In genomic region chr18:53747761-53748160, GRCh38 we compare ENCODE assay signal across 26 cellular contexts.
"Had no signal": no experiment of that assay in that cellular context is flagged by ENCODE, and none has a peak within 500 bp of the region (broad histone marks: within the 10 kb centered on the region; RNA-seq: fewer than 3 reads in every experiment).

No MANE protein-coding gene starts in this region.

- H3K79me2 ChIP-seq: parathyroid adenoma had no signal

- ATAC-seq: gastrocnemius medialis; left lobe of liver; naive thymus-derived CD4-positive, alpha-beta T cell; right lobe of liver; stimulated activated effector memory CD8-positive, alpha-beta T cell treated with anti-CD3 and anti-CD28 coated beads, Interleukin-12 subunit alpha, Interleukin-12 subunit beta, amount 100 ng/mL, for 72 hours had no signal

- H3K27ac ChIP-seq: colonic mucosa, esophagus muscularis mucosa, gastrocnemius medialis, neural progenitor cell, parathyroid adenoma, right lobe of liver, stomach, testis, tibial nerve, upper lobe of left lung had no signal

- H3K4me1 ChIP-seq: colonic mucosa, esophagus muscularis mucosa, gastrocnemius medialis, parathyroid adenoma, right lobe of liver, testis, tibial nerve had no signal

- H3K4me3 ChIP-seq: colonic mucosa, esophagus muscularis mucosa, gastrocnemius medialis, lung, neural progenitor cell, right lobe of liver, smooth muscle cell, stomach, testis, tibial nerve, upper lobe of left lung had no signal

- H3K9ac ChIP-seq: neural progenitor cell, parathyroid adenoma had no signal

- H3K9me3 ChIP-seq: colonic mucosa, esophagus muscularis mucosa, gastrocnemius medialis, right lobe of liver, stomach, testis, tibial nerve, upper lobe of left lung had no signal

- H2AFZ ChIP-seq: neural progenitor cell, parathyroid adenoma had no signal

- H3K4me2 ChIP-seq: neural progenitor cell, smooth muscle cell had no signal

- H3K27me3 ChIP-seq: colonic mucosa, esophagus muscularis mucosa, gastrocnemius medialis, neural progenitor cell, right lobe of liver, stomach, testis, tibial nerve, upper lobe of left lung had no signal

- DNase-seq: colonic mucosa; dermis blood vessel endothelial cell; effector memory CD4-positive, alpha-beta T cell; foreskin fibroblast; gastrocnemius medialis; head of caudate nucleus; kidney; midbrain; naive thymus-derived CD4-positive, alpha-beta T cell; right lobe of liver; stimulated activated CD4-positive, alpha-beta T cell treated with anti-CD3 and anti-CD28 coated beads, Interleukin-12 subunit alpha, Interleukin-12 subunit beta, amount 100 ng/mL, for 4 hours; stimulated activated CD4-positive, alpha-beta T cell treated with anti-CD3 and anti-CD28 coated beads, Interleukin-2, amount 100 ng/mL, for 24 hours; stimulated activated CD4-positive, alpha-beta T cell treated with anti-CD3 and anti-CD28 coated beads, Interleukin-4, amount 100 ng/mL, for 24 hours; stimulated activated naive CD4-positive, alpha-beta T cell treated with Interleukin-2 at 50 U/mL for 16 hours; stomach; substantia nigra; testis; upper lobe of left lung had no signal

- H3K36me3 ChIP-seq: colonic mucosa, esophagus muscularis mucosa, gastrocnemius medialis, neural progenitor cell, right lobe of liver, stomach, tibial nerve, upper lobe of left lung had no signal
